In the genomic region with DNA sequence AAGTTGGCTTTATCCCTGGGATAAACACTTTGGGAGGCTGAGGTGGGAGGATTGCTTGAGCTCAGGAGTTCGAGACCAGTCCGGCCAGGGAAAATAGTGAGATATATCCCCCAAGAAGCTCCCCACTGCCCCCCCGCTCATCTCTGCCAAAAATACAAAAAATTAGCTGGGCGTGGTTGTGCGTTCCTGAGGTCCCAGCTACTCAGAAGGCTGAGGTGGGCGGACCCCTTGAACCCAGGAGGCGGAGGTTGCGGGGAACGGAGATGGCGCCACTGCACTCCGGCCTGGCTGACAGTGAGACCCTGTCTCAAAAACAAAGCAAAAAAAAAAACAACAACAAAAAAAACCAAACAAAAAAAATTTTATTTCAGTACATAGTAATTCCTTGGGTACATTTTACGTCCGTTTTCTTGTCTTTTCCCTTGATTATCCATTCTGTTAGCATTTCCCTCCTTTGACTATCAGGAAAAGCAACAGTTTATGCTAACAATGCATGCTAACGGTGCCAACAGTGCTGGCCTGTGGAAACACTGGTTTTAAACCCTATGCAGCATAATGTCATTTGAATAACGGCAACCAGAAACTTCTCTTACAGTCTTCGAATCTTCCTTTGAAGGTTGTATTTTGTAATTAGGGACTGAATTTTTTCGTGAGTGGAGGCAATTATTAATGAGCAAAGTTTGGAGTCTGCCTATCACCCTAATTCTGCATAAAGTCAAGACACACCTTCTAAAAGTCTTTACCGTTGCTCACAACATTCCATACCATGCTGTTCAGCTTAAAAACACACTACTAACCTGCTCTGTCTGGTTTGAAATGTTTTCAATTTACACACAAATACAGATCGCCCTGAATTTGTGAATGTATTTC, we compare ENCODE assay signal across 8 cellular contexts. TPM values are rescaled to one million over a fixed set of nuclear protein-coding genes. Genes with fewer than 3 reads are reported as not detected.
DNase-seq lines count a peak whose midpoint lies in the region; ATAC-seq and TF ChIP-seq lines count a peak whose summit lies in the region.

No MANE protein-coding gene starts in this region.

- no peak for DNase-seq in HFFc6
- peak; percentile 54 for DNase-seq in NCI-H69 (lab: John Stamatoyannopoulos, UW)
- peak; percentile 32 for DNase-seq in colonic mucosa
- DNase-seq in mesenteric fat pad (ENCODE audit: low spot score): no peak
- no peak for DNase-seq in HT-29 (ENCODE audit: low spot score)
- no peak for DNase-seq in globus pallidus (ENCODE audit: low spot score)

- H3K36me3 ChIP-seq in colonic mucosa: no peaks in the 10 kb centered on the region
- peaks cover 0 to 4% of the 10 kb centered on the region in 2 donors for H3K36me3 ChIP-seq in muscle layer of duodenum (ENCODE audit: control insufficient read depth in 1 of 2, insufficient read depth in 2 of 2, low read length in 2 of 2)

- no peaks in the 10 kb centered on the region for H3K9me3 ChIP-seq in colonic mucosa
- no peaks in the 10 kb centered on the region for H3K9me3 ChIP-seq in muscle layer of duodenum (ENCODE audit: control insufficient read depth in 1 of 2, low read length in 2 of 2)

- no peak for TF ChIP-seq CTCF in HFFc6 (IDR thresholded peaks at IDR 0.05)
- no peak for TF ChIP-seq CTCF in colonic mucosa (IDR thresholded peaks at IDR 0.05)

- H3K27me3 Mint-ChIP-seq in HFFc6 (ENCODE audit: insufficient read depth): peaks cover 7% of the 10 kb centered on the region; the same call in 1 of the 2 replicates

- H3K4me1 Mint-ChIP-seq in HFFc6 (ENCODE audit: low read depth): peaks cover 49% of the 10 kb centered on the region

- H3K9ac ChIP-seq in colonic mucosa (ENCODE audit: low read depth in 2 of 2, low read length in 2 of 2): no peak overlapping the region

- H3K4me3 Mint-ChIP-seq in HFFc6: peak overlapping the region; percentile 95

- H3K27me3 ChIP-seq in colonic mucosa (no peaks in the 10 kb centered on the region), muscle layer of duodenum (ENCODE audit: low read depth, low read length) (no peaks in the 10 kb centered on the region)

- peaks cover 18% of the 10 kb centered on the region for H3K9me3 Mint-ChIP-seq in HFFc6

- H3K27ac ChIP-seq in colonic mucosa: peak overlapping the region; percentile 99
- peak overlapping the region; percentile 78 for H3K27ac ChIP-seq in muscle layer of duodenum (ENCODE audit: low read length)

- peak overlapping the region; percentile 98 for H3K27ac Mint-ChIP-seq in HFFc6

- no peaks in the 10 kb centered on the region for H3K4me1 ChIP-seq in colonic mucosa
- H3K4me1 ChIP-seq in muscle layer of duodenum (ENCODE audit: control insufficient read depth in 1 of 2, insufficient read depth in 2 of 2, low read length in 2 of 2): peaks cover 8 to 23% of the 10 kb centered on the region in 2 donors

- peaks cover 35% of the 10 kb centered on the region for H3K36me3 Mint-ChIP-seq in HFFc6 (ENCODE audit: low read depth)

- H3K4me3 ChIP-seq in colonic mucosa (peak overlapping the region; percentile 88), muscle layer of duodenum (ENCODE audit: low read depth in 1 of 2, low read length in 2 of 2) (peak overlapping the region; percentile 70 to 86)

- intact Hi-C loops in colonic mucosa (cut with DNase I): loop anchor here (5.0 kb wide), 1 partner anchor 128 kb away; a partner anchor contains a TSS

- peak; percentile 10 for ATAC-seq in GM18508 (IDR thresholded peaks at IDR 0.05; ENCODE audit: insufficient read depth, unreplicated experiment)

RNA-seq across cellular contexts. Expression of a gene that starts 0.8 kb away (rescaled TPM):
- 10 to 100 TPM; 29.5 to 31.5 (median 30.5) TPM for total RNA-seq in HFFc6 (2021; fragmentation: NEBNext Ultra II Directional; extraction: Animal tissue kit (Norgen Biotek cat#: 25700))
- 10 to 100 TPM; 23.4 to 39.3 TPM for total RNA-seq in colonic mucosa
- 30.4 TPM for total RNA-seq in mesenteric fat pad
- total RNA-seq in HT-29 (2014; rRNA removed; shearing (Covaris generic)): 10.9 and 12.3 TPM in 2 replicates

RNA-seq across cellular contexts. Expression of a gene that starts 35.3 kb away (rescaled TPM):
- 1 to 10 TPM; 2.8 to 7.2 (median 4.7) TPM for total RNA-seq in HFFc6 (2021; fragmentation: NEBNext Ultra II Directional; extraction: Animal tissue kit (Norgen Biotek cat#: 25700))
- 100 to 1,000 TPM in 1 of 2 donors, 10 to 100 TPM in 1; 69.3 to 105 TPM for total RNA-seq in colonic mucosa
- total RNA-seq in mesenteric fat pad: 23.9 TPM
- 15.2 and 16.5 TPM in 2 replicates for total RNA-seq in HT-29 (2014; rRNA removed; shearing (Covaris generic))

Comparison
In these comparisons a context has a peak if more than half of its experiments do, and no peak if none do; other contexts are left out.
1. DNase-seq: peak in NCI-H69 (single experiment) and colonic mucosa (single experiment); none in HFFc6 (single experiment), mesenteric fat pad (single experiment), HT-29 (single experiment) and globus pallidus (single experiment).